Comparison of ENCODE assay signal across 8 cellular contexts in the genomic region with DNA sequence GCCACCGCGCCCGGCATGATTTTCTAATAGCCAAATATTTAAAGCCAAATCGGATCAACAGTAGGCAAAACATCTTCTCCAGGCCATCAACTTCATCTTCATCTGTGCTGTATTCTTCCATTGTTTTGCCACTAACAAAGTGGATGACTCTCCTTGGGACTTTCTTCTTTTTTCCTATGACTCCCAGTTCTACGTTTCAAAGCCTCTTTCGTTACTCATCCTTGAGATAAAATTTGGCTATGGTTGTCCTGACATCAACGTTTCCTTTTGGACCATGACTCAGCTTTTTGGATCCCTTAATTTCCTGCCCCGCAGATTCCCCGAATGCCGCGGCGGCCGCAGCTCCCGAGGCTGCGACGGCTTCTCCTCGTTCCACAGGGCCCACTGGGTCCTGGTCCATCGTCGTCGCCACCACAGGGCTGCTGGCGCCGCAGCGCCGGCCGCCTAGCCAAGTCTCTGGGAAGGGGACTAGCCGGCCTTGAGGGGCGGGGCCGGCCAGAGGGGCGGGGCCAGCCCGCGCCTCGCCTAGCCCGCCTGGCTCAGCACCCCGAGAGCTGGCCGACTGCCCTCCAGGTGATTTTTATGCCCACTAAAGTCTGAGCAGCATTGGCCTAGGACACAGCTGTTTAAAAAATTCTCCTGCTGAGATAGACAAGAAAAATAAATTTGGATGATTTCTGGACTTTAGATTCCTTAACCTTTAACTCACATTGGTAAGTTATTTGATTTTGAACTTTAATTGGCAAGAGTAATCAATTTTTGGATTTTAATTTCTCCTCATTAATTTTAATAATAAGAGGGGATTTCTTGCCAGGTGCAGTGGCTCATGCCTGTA.
DNase-seq lines count a peak whose midpoint lies in the region; ATAC-seq and TF ChIP-seq lines count a peak whose summit lies in the region.

No MANE protein-coding gene starts in this region.

- no peak for ATAC-seq in CD8-positive, alpha-beta T cell
- ATAC-seq in GM21515 (IDR thresholded peaks at IDR 0.05; ENCODE audit: unreplicated experiment) (peak; percentile 63), HG02973 (IDR thresholded peaks at IDR 0.05; ENCODE audit: unreplicated experiment) (no peak), GM18520 (IDR thresholded peaks at IDR 0.05; ENCODE audit: unreplicated experiment) (no peak)
- peak; percentile 80 to 83 for ATAC-seq in activated naive CD4-positive, alpha-beta T cell treated with anti-CD3 and anti-CD28 coated beads, Interleukin-2, amount 50 U/mL, for 72 hours

- H3K9me3 Mint-ChIP-seq in CD8-positive, alpha-beta T cell, result peaks cover 9% of the 10 kb centered on the region
- H3K9me3 Mint-ChIP-seq in activated naive CD4-positive, alpha-beta T cell treated with anti-CD3 and anti-CD28 coated beads, Interleukin-2, amount 50 U/mL, for 72 hours, result peaks cover 9 to 10% of the 10 kb centered on the region in 2 donors
- peaks cover 7% of the 10 kb centered on the region for H3K9me3 Mint-ChIP-seq in neural crest cell

- peaks cover 10% of the 10 kb centered on the region for H3K27me3 Mint-ChIP-seq in CD8-positive, alpha-beta T cell (ENCODE audit: low read depth)
- H3K27me3 Mint-ChIP-seq in neural crest cell (ENCODE audit: low read depth), result no peaks in the 10 kb centered on the region

- CTCF ChIA-PET in CD8-positive, alpha-beta T cell (lab: Charles Lee), result interaction anchor here (0.7 kb wide), 1 partner anchor 376 kb away, joined by 3 read pairs; no protein-coding TSS in a partner anchor

- no peak overlapping the region for H3K27ac ChIP-seq in CD8-positive, alpha-beta T cell (ENCODE audit: low read depth, low read length)

- H3K36me3 ChIP-seq in CD8-positive, alpha-beta T cell (ENCODE audit: insufficient read depth, low read length), result no peaks in the 10 kb centered on the region

- DNase-seq in CD8-positive, alpha-beta T cell, result no peak
- DNase-seq in NCI-H2227 (lab: John Stamatoyannopoulos, UW; ENCODE audit: unreplicated experiment), result peak; percentile 75
- DNase-seq in activated naive CD4-positive, alpha-beta T cell treated with anti-CD3 and anti-CD28 coated beads, Interleukin-2, amount 50 U/mL, for 72 hours (ENCODE audit: low spot score in 2 of 2), result peak; percentile 38 to 59
- peak; percentile 51 for DNase-seq in glomerular endothelial cell (ENCODE audit: extremely low read depth, low read depth, low spot score)
- DNase-seq in neural crest cell (ENCODE audit: low read depth, low spot score), result peak; percentile 40

- H3K27ac Mint-ChIP-seq in CD8-positive, alpha-beta T cell, result no peak overlapping the region
- H3K27ac Mint-ChIP-seq in activated naive CD4-positive, alpha-beta T cell treated with anti-CD3 and anti-CD28 coated beads, Interleukin-2, amount 50 U/mL, for 72 hours, result peak overlapping the region; percentile 26 to 57
- no peak overlapping the region for H3K27ac Mint-ChIP-seq in neural crest cell (ENCODE audit: unreplicated experiment)

- TF ChIP-seq CTCF in CD8-positive, alpha-beta T cell (IDR thresholded peaks at IDR 0.05), result no peak
- TF ChIP-seq CTCF in neural crest cell (conservative IDR thresholded peaks at IDR 0.05), result no peak

- H3K27me3 ChIP-seq in CD8-positive, alpha-beta T cell (ENCODE audit: insufficient read depth, low read length), result no peaks in the 10 kb centered on the region

- no peaks in the 10 kb centered on the region for H3K4me1 ChIP-seq in CD8-positive, alpha-beta T cell (ENCODE audit: insufficient read depth, low read length)

- POLR2A ChIA-PET in CD8-positive, alpha-beta T cell (lab: Charles Lee), result no interaction called here

- peaks cover 14% of the 10 kb centered on the region for H3K4me1 Mint-ChIP-seq in CD8-positive, alpha-beta T cell (ENCODE audit: low read depth)
- peaks cover 5% of the 10 kb centered on the region for H3K4me1 Mint-ChIP-seq in neural crest cell

- intact Hi-C loops in CD8-positive, alpha-beta T cell (cut with DNase I, micrococcal nuclease), result no loop called here

- H3K4me3 ChIP-seq in CD8-positive, alpha-beta T cell (ENCODE audit: low read depth, low read length), result peak overlapping the region; percentile 18

- peak overlapping the region; percentile 66 for H3K4me3 Mint-ChIP-seq in CD8-positive, alpha-beta T cell
- H3K4me3 Mint-ChIP-seq in neural crest cell, result peak overlapping the region; percentile 7

- no peaks in the 10 kb centered on the region for H3K36me3 Mint-ChIP-seq in CD8-positive, alpha-beta T cell
- peaks cover 14 to 15% of the 10 kb centered on the region in 2 donors for H3K36me3 Mint-ChIP-seq in activated naive CD4-positive, alpha-beta T cell treated with anti-CD3 and anti-CD28 coated beads, Interleukin-2, amount 50 U/mL, for 72 hours
- H3K36me3 Mint-ChIP-seq in neural crest cell (ENCODE audit: low read depth), result peaks cover 8% of the 10 kb centered on the region

- H3K9me3 ChIP-seq in CD8-positive, alpha-beta T cell (ENCODE audit: low read length), result peaks cover 4% of the 10 kb centered on the region

Comparison
In these comparisons a context has a peak if more than half of its experiments do, and no peak if none do; other contexts are left out.
1. ATAC-seq: peak in GM21515 (single experiment) and activated naive CD4-positive, alpha-beta T cell treated with anti-CD3 and anti-CD28 coated beads, Interleukin-2, amount 50 U/mL, for 72 hours (2 of 2); none in CD8-positive, alpha-beta T cell (single experiment), HG02973 (single experiment) and GM18520 (single experiment).
2. DNase-seq: peak in NCI-H2227 (single experiment), activated naive CD4-positive, alpha-beta T cell treated with anti-CD3 and anti-CD28 coated beads, Interleukin-2, amount 50 U/mL, for 72 hours (2 of 2), glomerular endothelial cell (single experiment) and neural crest cell (single experiment); none in CD8-positive, alpha-beta T cell (0 of 7).
3. H3K27ac Mint-ChIP-seq: peak in activated naive CD4-positive, alpha-beta T cell treated with anti-CD3 and anti-CD28 coated beads, Interleukin-2, amount 50 U/mL, for 72 hours (2 of 2); none in CD8-positive, alpha-beta T cell (single experiment) and neural crest cell (single experiment).